Comparison of ENCODE assay signal across 27 cellular contexts in genomic region chr6:33678932-33679478, GRCh38.
"Had no signal": no experiment of that assay in that cellular context is flagged by ENCODE, and none has a peak within 500 bp of the region (broad histone marks: within the 10 kb centered on the region; RNA-seq: fewer than 3 reads in every experiment).

No MANE protein-coding gene starts in this region.

- H3K27me3 Mint-ChIP-seq: activated CD4-positive, alpha-beta T cell treated with anti-CD3 and anti-CD28 coated beads for 36 hours; activated naive CD8-positive, alpha-beta T cell treated with anti-CD3 and anti-CD28 coated beads for 36 hours; stimulated activated naive CD8-positive, alpha-beta T cell treated with anti-CD3 and anti-CD28 coated beads, Interleukin-15, Interleukin-2, amounts not matched to agents 100 ng/mL and 50 ng/mL, for 24 hours; type B pancreatic cell had no signal

- H3K9me3 Mint-ChIP-seq: activated naive CD4-positive, alpha-beta T cell treated with anti-CD3 and anti-CD28 coated beads for 36 hours; activated naive CD8-positive, alpha-beta T cell treated with anti-CD3 and anti-CD28 coated beads for 36 hours; neural crest cell; stimulated activated naive CD8-positive, alpha-beta T cell treated with anti-CD3 and anti-CD28 coated beads, Interleukin-15, Interleukin-2, amounts not matched to agents 100 ng/mL and 50 ng/mL, for 24 hours; T-helper 2 cell treated with Interferon-gamma antibody and Interleukin-4, amounts not matched to agents 5 μg/mL and 100 μg/mL, for 36 hours; type B pancreatic cell had no signal

- H3K27me3 ChIP-seq: adrenal gland, body of pancreas, right lobe of liver, vagina had no signal

- H3K4me3 Mint-ChIP-seq: activated CD4-positive, alpha-beta T cell treated with anti-CD3 and anti-CD28 coated beads for 36 hours; activated naive CD4-positive, alpha-beta T cell treated with anti-CD3 and anti-CD28 coated beads for 36 hours; activated naive CD8-positive, alpha-beta T cell treated with anti-CD3 and anti-CD28 coated beads for 36 hours; neural crest cell; stimulated activated naive CD8-positive, alpha-beta T cell treated with anti-CD3 and anti-CD28 coated beads, Interleukin-15, Interleukin-2, amounts not matched to agents 100 ng/mL and 50 ng/mL, for 24 hours; T-helper 2 cell treated with Interferon-gamma antibody and Interleukin-4, amounts not matched to agents 5 μg/mL and 100 μg/mL, for 36 hours; type B pancreatic cell had no signal

- H3K27ac Mint-ChIP-seq: activated CD4-positive, alpha-beta T cell treated with anti-CD3 and anti-CD28 coated beads for 36 hours; activated naive CD4-positive, alpha-beta T cell treated with anti-CD3 and anti-CD28 coated beads for 36 hours; activated naive CD8-positive, alpha-beta T cell treated with anti-CD3 and anti-CD28 coated beads for 36 hours; stimulated activated naive CD8-positive, alpha-beta T cell treated with anti-CD3 and anti-CD28 coated beads, Interleukin-15, Interleukin-2, amounts not matched to agents 100 ng/mL and 50 ng/mL, for 24 hours; T-helper 2 cell treated with Interferon-gamma antibody and Interleukin-4, amounts not matched to agents 5 μg/mL and 100 μg/mL, for 36 hours; type B pancreatic cell had no signal

- DNase-seq: activated CD4-positive, alpha-beta T cell treated with anti-CD3 and anti-CD28 coated beads for 36 hours; activated CD4-positive, CD25-positive, alpha-beta regulatory T cell; activated CD8-positive, alpha-beta memory T cell treated with anti-CD3 and anti-CD28 coated beads for 24 hours; activated effector memory CD4-positive, alpha-beta T cell treated with anti-CD3 and anti-CD28 coated beads, Interleukin-2, amount 50 U/mL, for 16 hours; activated naive CD4-positive, alpha-beta T cell treated with anti-CD3 and anti-CD28 coated beads for 36 hours; activated naive CD8-positive, alpha-beta T cell treated with anti-CD3 and anti-CD28 coated beads for 36 hours; adrenal gland; aorta; body of pancreas; cortex of kidney; foreskin fibroblast; head of caudate nucleus; hippocampal formation; kidney; left colon; mammary epithelial cell; posterior cingulate gyrus; right lobe of liver; stimulated activated CD4-positive, alpha-beta T cell treated with anti-CD3 and anti-CD28 coated beads, Interleukin-2, amount 100 ng/mL, for 48 hours; T-helper 1 cell had no signal

- H3K4me3 ChIP-seq: adrenal gland, body of pancreas, right lobe of liver, thoracic aorta, vagina had no signal

- H3K36me3 Mint-ChIP-seq: type B pancreatic cell had no signal

- H3K27ac ChIP-seq: adrenal gland, body of pancreas, right lobe of liver, thoracic aorta, vagina had no signal

- H3K4me1 ChIP-seq: body of pancreas, right lobe of liver, vagina had no signal

- H3K36me3 ChIP-seq: right lobe of liver, thoracic aorta had no signal

- ATAC-seq: activated CD4-positive, alpha-beta T cell treated with anti-CD3 and anti-CD28 coated beads for 36 hours; body of pancreas; esophagus mucosa; left colon; right lobe of liver had no signal

- H3K9me3 ChIP-seq: adrenal gland, body of pancreas, right lobe of liver, thoracic aorta, vagina had no signal
